Comparison of ENCODE assay signal across 26 cellular contexts in the genomic region with DNA sequence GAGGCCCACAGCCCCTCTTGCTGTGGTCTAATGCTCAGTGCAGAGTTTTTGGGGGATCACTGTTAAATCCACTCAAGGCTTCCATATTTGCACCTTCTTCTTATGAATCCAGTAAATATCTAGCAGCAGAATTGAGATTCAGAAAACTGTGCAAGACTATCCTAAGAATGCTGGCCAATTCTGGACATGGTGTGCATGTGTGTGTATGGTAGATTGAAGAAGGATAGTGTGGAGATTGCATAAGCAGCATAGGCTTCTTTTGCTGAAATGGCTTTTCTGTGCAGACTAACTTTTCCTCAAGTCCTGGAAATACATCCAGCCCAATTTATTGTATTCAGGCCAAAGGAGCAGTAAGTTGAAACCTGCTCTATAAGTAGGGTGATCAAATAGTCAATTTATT. TPM values are rescaled to one million over a fixed set of nuclear protein-coding genes. Genes with fewer than 3 reads are reported as not detected.
"Had no signal": no experiment of that assay in that cellular context is flagged by ENCODE, and none has a peak within 500 bp of the region (broad histone marks: within the 10 kb centered on the region; RNA-seq: fewer than 3 reads in every experiment).

No MANE protein-coding gene starts in this region.

- H3K27ac Mint-ChIP-seq: activated CD4-positive, alpha-beta memory T cell treated with anti-CD3 and anti-CD28 coated beads for 36 hours; activated CD4-positive, alpha-beta T cell treated with anti-CD3 and anti-CD28 coated beads for 36 hours; activated naive CD4-positive, alpha-beta T cell treated with anti-CD3 and anti-CD28 coated beads for 36 hours; activated naive CD4-positive, alpha-beta T cell treated with anti-CD3 and anti-CD28 coated beads, Interleukin-2, amount 50 U/mL, for 72 hours; activated T-helper 1 cell treated with anti-CD3 and anti-CD28 coated beads, Interleukin-12 subunit alpha, Interleukin-12 subunit beta, Interleukin-2, Interleukin-4 antibody, amounts not matched to agents 30 ng/mL and 10 ng/mL and 1 ng/mL, durations not matched to agents 14 hours and 24 hours and 36 hours; WTC11 had no signal

- H3K4me1 Mint-ChIP-seq: activated CD4-positive, alpha-beta T cell treated with anti-CD3 and anti-CD28 coated beads for 36 hours; WTC11 had no signal

- H3K27ac ChIP-seq: brain microvascular endothelial cell, SJCRH30, SK-N-MC had no signal

- H3K9me3 ChIP-seq: MG63, SJCRH30 had no signal

- H3K4me3 Mint-ChIP-seq: activated CD4-positive, alpha-beta memory T cell treated with anti-CD3 and anti-CD28 coated beads for 36 hours; activated CD4-positive, alpha-beta T cell treated with anti-CD3 and anti-CD28 coated beads for 36 hours; activated naive CD4-positive, alpha-beta T cell treated with anti-CD3 and anti-CD28 coated beads for 36 hours; activated T-cell treated with anti-CD3 and anti-CD28 coated beads, Interleukin-2, amount 50 U/mL, for 4 hours; activated T-helper 1 cell treated with anti-CD3 and anti-CD28 coated beads, Interleukin-12 subunit alpha, Interleukin-12 subunit beta, Interleukin-2, Interleukin-4 antibody, amounts not matched to agents 30 ng/mL and 10 ng/mL and 1 ng/mL, durations not matched to agents 14 hours and 24 hours and 36 hours; WTC11 had no signal

- H3K36me3 Mint-ChIP-seq: activated naive CD4-positive, alpha-beta T cell treated with anti-CD3 and anti-CD28 coated beads, Interleukin-2, amount 50 U/mL, for 72 hours had no signal

- H3K27me3 Mint-ChIP-seq: activated CD4-positive, alpha-beta memory T cell treated with anti-CD3 and anti-CD28 coated beads for 36 hours; activated CD4-positive, alpha-beta T cell treated with anti-CD3 and anti-CD28 coated beads for 36 hours had no signal

- H3K4me3 ChIP-seq: MG63, SJCRH30, SK-N-MC had no signal

- H3K27me3 ChIP-seq: brain microvascular endothelial cell, MG63, SJCRH30 had no signal

- DNase-seq: activated CD4-positive, alpha-beta memory T cell treated with anti-CD3 and anti-CD28 coated beads for 36 hours; activated CD4-positive, alpha-beta T cell treated with anti-CD3 and anti-CD28 coated beads for 36 hours; activated CD4-positive, alpha-beta T cell treated with anti-CD3 and anti-CD28 coated beads, Interleukin-2, amount 50 U/mL, for 1 hour; activated CD8-positive, alpha-beta memory T cell treated with anti-CD3 and anti-CD28 coated beads, Interleukin-2, amount 50 U/mL, for 4 hours; activated gamma-delta T cell treated with Interleukin-2 at 50 U/mL for 16 hours; activated naive CD4-positive, alpha-beta T cell treated with anti-CD3 and anti-CD28 coated beads for 36 hours; activated T-cell treated with anti-CD3 and anti-CD28 coated beads for 4 hours; activated T-cell treated with anti-CD3 and anti-CD28 coated beads, Interleukin-2, amount 50 U/mL, for 4 hours; amniotic stem cell; aorta; brain microvascular endothelial cell; central memory CD4-positive, alpha-beta T cell; KG1; MG63; NCI-H1092 treated with DMSO at 0.1 percent for 48 hours; NCI-H187; NCI-H2029 treated with DMSO at 0.1 percent for 48 hours; NCI-H2171 treated with DMSO at 0.1 percent for 48 hours; NCI-H446 treated with DMSO at 0.1 percent for 48 hours; SHP77 had no signal

- H3K36me3 ChIP-seq: SJCRH30 had no signal

- H3K9me3 Mint-ChIP-seq: activated CD4-positive, alpha-beta memory T cell treated with anti-CD3 and anti-CD28 coated beads for 36 hours; activated naive CD4-positive, alpha-beta T cell treated with anti-CD3 and anti-CD28 coated beads for 36 hours; activated naive CD4-positive, alpha-beta T cell treated with anti-CD3 and anti-CD28 coated beads, Interleukin-2, amount 50 U/mL, for 72 hours; activated T-cell treated with anti-CD3 and anti-CD28 coated beads, Interleukin-2, amount 50 U/mL, for 4 hours; activated T-helper 1 cell treated with anti-CD3 and anti-CD28 coated beads, Interleukin-12 subunit alpha, Interleukin-12 subunit beta, Interleukin-2, Interleukin-4 antibody, amounts not matched to agents 30 ng/mL and 10 ng/mL and 1 ng/mL, durations not matched to agents 14 hours and 24 hours and 36 hours; WTC11 had no signal

RNA-seq across cellular contexts. Expression of a gene that starts 43.7 kb away (rescaled TPM):
- total RNA-seq: activated CD4-positive, alpha-beta memory T cell treated with anti-CD3 and anti-CD28 coated beads for 36 hours; activated T-helper 1 cell treated with anti-CD3 and anti-CD28 coated beads, Interleukin-12 subunit alpha, Interleukin-12 subunit beta, Interleukin-2, Interleukin-4 antibody, amounts not matched to agents 30 ng/mL and 10 ng/mL and 1 ng/mL, durations not matched to agents 14 hours and 24 hours and 36 hours; RPMI7951; SJCRH30 had no signal
- polyA plus RNA-seq: aorta had no signal
